In the genomic region with DNA sequence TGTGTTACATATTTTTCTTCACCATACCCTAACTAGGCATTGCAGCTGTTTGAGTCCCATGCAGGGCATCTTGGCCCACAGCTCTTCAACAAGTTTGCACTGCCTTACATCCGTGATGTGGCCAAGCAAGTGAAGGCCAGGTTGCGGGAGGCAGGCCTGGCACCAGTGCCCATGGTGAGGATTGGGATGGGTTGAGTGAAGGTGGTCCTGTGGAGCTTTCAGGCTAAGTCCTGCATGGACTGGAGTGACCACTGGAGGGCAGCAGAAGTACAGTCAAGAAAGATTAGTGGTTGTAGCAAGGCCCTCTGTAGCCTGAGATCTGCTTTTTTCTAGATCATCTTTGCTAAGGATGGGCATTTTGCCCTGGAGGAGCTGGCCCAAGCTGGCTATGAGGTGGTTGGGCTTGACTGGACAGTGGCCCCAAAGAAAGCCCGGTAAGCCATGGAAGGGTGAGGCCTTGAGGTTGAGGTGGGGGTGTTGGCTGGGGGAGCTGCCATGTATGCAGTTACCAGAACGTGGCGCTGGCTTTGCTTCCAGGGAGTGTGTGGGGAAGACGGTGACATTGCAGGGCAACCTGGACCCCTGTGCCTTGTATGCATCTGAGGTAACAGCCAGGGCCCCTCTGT, we compare ENCODE assay signal across 8 cellular contexts. TPM values are rescaled to one million over a fixed set of nuclear protein-coding genes. Genes with fewer than 3 reads are reported as not detected.
DNase-seq lines count a peak whose midpoint lies in the region; ATAC-seq and TF ChIP-seq lines count a peak whose summit lies in the region.

No MANE protein-coding gene starts in this region.

- ATAC-seq in left lung, result peak; percentile 24
- no peak for ATAC-seq in HG03108 (IDR thresholded peaks at IDR 0.05; ENCODE audit: unreplicated experiment)

- no peaks in the 10 kb centered on the region for H3K27me3 ChIP-seq in left lung

- POLR2A ChIA-PET in AG04449 (lab: Yijun Ruan, JAX), result interaction anchor here (0.8 to 1.4 kb wide), 3 partner anchors 28 to 478 kb away, joined by 3 to 4 read pairs (median 3); partner anchors contain the start of gene EIF2B3

- peaks cover 0 to 24% of the 10 kb centered on the region in 2 donors for H3K36me3 ChIP-seq in left lung

- TF ChIP-seq CTCF in AG04449 (IDR thresholded peaks at IDR 0.05; ENCODE audit: insufficient read depth, low read length, missing control alignments), result peak; percentile 86
- TF ChIP-seq CTCF in left lung (IDR thresholded peaks at IDR 0.05), result peak; percentile 84 to 89

- DNase-seq in AG04449 (ENCODE audit: low read depth, low spot score) (peak; percentile 50), H4 (ENCODE audit: low spot score) (peak; percentile 83), NCI-H446 treated with DMSO at 0.1 percent for 48 hours (lab: John Stamatoyannopoulos, UW) (peak; percentile 36), cerebellar nuclear complex (lab: John Stamatoyannopoulos, UW) (peak; percentile 48 to 83), left lung (peak in 1 of 2 donors; percentile 61)
- DNase-seq in activated CD4-positive, alpha-beta T cell treated with anti-CD3 and anti-CD28 coated beads for 24 hours (ENCODE audit: low read depth in 2 of 2), result peak; percentile 69 to 71
- peak; percentile 85 for DNase-seq in stimulated activated CD4-positive, alpha-beta T cell treated with anti-CD3 and anti-CD28 coated beads, Interleukin-4, amount 100 ng/mL, for 24 hours

- no peaks in the 10 kb centered on the region for H3K9me3 ChIP-seq in left lung

- H3K4me3 ChIP-seq in AG04449 (ENCODE audit: low read depth, low read length), result peak overlapping the region; percentile 25
- no peak overlapping the region for H3K4me3 ChIP-seq in left lung

- CTCF ChIA-PET in AG04449 (lab: Yijun Ruan, JAX), result interaction anchor here (0.6 to 12.9 kb wide), 65 partner anchors 10 to 576 kb away, joined by 3 to 950 read pairs (median 4); partner anchors contain the start of genes BTBD19, EIF2B3, MUTYH and PLK3

- peak overlapping the region in 1 of 2 donors; percentile 25 for H3K27ac ChIP-seq in left lung

- H3K4me1 ChIP-seq in left lung, result peaks cover 18 to 46% of the 10 kb centered on the region in 2 donors

- intact Hi-C loops in left lung (cut with DNase I), result loop anchor here in 1 of 2 donors (5.0 to 10.0 kb wide), 2 partner anchors 288 to 480 kb away; partner anchors contain the start of gene TESK2

RNA-seq across cellular contexts. Expression of gene UROD, which starts 2.5 kb away (rescaled TPM):
- total RNA-seq in H4 (2014; rRNA removed; shearing (Covaris generic)), result 125 and 128 TPM in 2 replicates
- total RNA-seq in left lung, result 10 to 100 TPM; 65.2 to 74.9 TPM

RNA-seq across cellular contexts. Expression of gene HECTD3, which starts 3.4 kb away (rescaled TPM):
- total RNA-seq in H4 (2014; rRNA removed; shearing (Covaris generic)), result 16.7 and 20.9 TPM in 2 replicates
- total RNA-seq in left lung, result 10 to 100 TPM; 40.9 to 44.6 TPM

RNA-seq across cellular contexts. Expression of gene EIF2B3, which starts 28.1 kb away (rescaled TPM):
- 51.5 and 60.6 TPM in 2 replicates for total RNA-seq in H4 (2014; rRNA removed; shearing (Covaris generic))
- total RNA-seq in left lung, result 10 to 100 TPM; 21.3 to 32.5 TPM
